In the genomic region with DNA sequence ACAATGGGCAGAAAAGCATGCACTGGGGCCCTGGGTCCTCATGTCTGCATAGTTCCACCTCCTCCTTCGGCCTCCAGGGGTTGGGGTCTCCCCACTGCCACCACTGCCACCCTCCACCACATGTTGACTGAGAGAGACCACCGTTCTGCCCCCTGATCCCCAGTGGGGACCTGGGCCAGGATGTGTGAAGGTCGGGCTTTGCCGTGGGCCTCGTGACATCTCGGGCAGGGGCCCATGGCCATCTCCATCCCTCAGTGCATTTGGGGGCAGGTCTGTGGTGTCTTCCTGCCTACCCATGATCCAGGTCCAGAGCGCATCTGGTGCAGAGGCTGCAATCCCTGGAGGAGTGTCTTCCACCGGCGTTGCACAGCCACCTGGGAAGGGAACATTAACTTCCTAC, we compare ENCODE assay signal across 9 cellular contexts.
"Had no signal": no experiment of that assay in that cellular context is flagged by ENCODE, and none has a peak within 500 bp of the region (broad histone marks: within the 10 kb centered on the region; RNA-seq: fewer than 3 reads in every experiment).

No MANE protein-coding gene starts in this region.

- H3K9me3 ChIP-seq: HAP-1 had no signal

- H3K9me3 Mint-ChIP-seq: GM23338, IgD-negative memory B cell had no signal

- H3K36me3 ChIP-seq: HAP-1 had no signal

- H3K4me3 ChIP-seq: GM23338, HAP-1 had no signal

- H3K27ac Mint-ChIP-seq: GM23338, HFFc6, IgD-negative memory B cell had no signal

- H3K4me3 Mint-ChIP-seq: GM23338, HFFc6, IgD-negative memory B cell had no signal

- H3K27me3 Mint-ChIP-seq: IgD-negative memory B cell had no signal

- DNase-seq: H7, HFFc6, KBM-7 had no signal

- H3K4me1 ChIP-seq: HAP-1 had no signal

- ATAC-seq: GM23338, HCT116, HepG2 had no signal

- H3K4me1 Mint-ChIP-seq: GM23338, IgD-negative memory B cell had no signal

- H3K27ac ChIP-seq: HL-60 had no signal
